In genomic region chr18:63205791-63206252, GRCh38 we compare ENCODE assay signal across 10 cellular contexts.
A peak's percentile ranks its signal among the peaks of the same experiment; 100 is the strongest.
DNase-seq lines count a peak whose midpoint lies in the region; ATAC-seq and TF ChIP-seq lines count a peak whose summit lies in the region.
"Had no signal": no experiment of that assay in that cellular context is flagged by ENCODE, and none has a peak within 500 bp of the region (broad histone marks: within the 10 kb centered on the region; RNA-seq: fewer than 3 reads in every experiment).

No MANE protein-coding gene starts in this region.

- peak; percentile 32 for ATAC-seq in HG03354 (IDR thresholded peaks at IDR 0.05; ENCODE audit: poor library complexity, severe bottlenecking, unreplicated experiment)
- ATAC-seq in activated CD8-positive, alpha-beta T cell treated with anti-CD3 and anti-CD28 coated beads, Interleukin-2, amount 10 ng/mL, durations not matched to agents 7 days and 5 days, result peak; percentile 56
- ATAC-seq in stimulated activated naive B cell treated with anti-CD40 and anti-IgM and Interleukin-4, amounts not matched to agents 10 μg/mL and 1 μg/mL and 100 μg/mL, for 72 hours (replicated peaks), result peak; percentile 33
- no peak for ATAC-seq in HG03175 (IDR thresholded peaks at IDR 0.05; ENCODE audit: unreplicated experiment)

- no peaks in the 10 kb centered on the region for H3K27me3 Mint-ChIP-seq in activated T-cell treated with anti-CD3 and anti-CD28 coated beads, Interleukin-2, amount 50 U/mL, for 24 hours
- no peaks in the 10 kb centered on the region for H3K27me3 Mint-ChIP-seq in activated CD8-positive, alpha-beta T cell treated with anti-CD3 and anti-CD28 coated beads, Interleukin-2, amount 10 ng/mL, durations not matched to agents 7 days and 5 days (ENCODE audit: low read depth)
- H3K27me3 Mint-ChIP-seq in stimulated activated naive B cell treated with anti-CD40 and anti-IgM and Interleukin-4, amounts not matched to agents 10 μg/mL and 1 μg/mL and 100 μg/mL, for 72 hours, result no peaks in the 10 kb centered on the region
- no peaks in the 10 kb centered on the region for H3K27me3 Mint-ChIP-seq in type B pancreatic cell

- H3K4me1 Mint-ChIP-seq in activated T-cell treated with anti-CD3 and anti-CD28 coated beads, Interleukin-2, amount 50 U/mL, for 24 hours (ENCODE audit: low read depth), result peaks cover 93% of the 10 kb centered on the region
- peaks cover 87% of the 10 kb centered on the region for H3K4me1 Mint-ChIP-seq in activated CD8-positive, alpha-beta T cell treated with anti-CD3 and anti-CD28 coated beads, Interleukin-2, amount 10 ng/mL, durations not matched to agents 7 days and 5 days (ENCODE audit: low read depth)
- peaks cover 54 to 67% of the 10 kb centered on the region in 2 donors for H3K4me1 Mint-ChIP-seq in stimulated activated naive B cell treated with anti-CD40 and anti-IgM and Interleukin-4, amounts not matched to agents 10 μg/mL and 1 μg/mL and 100 μg/mL, for 72 hours
- peaks cover 6% of the 10 kb centered on the region for H3K4me1 Mint-ChIP-seq in type B pancreatic cell (ENCODE audit: unreplicated experiment)

- no peak for TF ChIP-seq CTCF in type B pancreatic cell (conservative IDR thresholded peaks at IDR 0.05)

- no peaks in the 10 kb centered on the region for H3K9me3 Mint-ChIP-seq in activated T-cell treated with anti-CD3 and anti-CD28 coated beads, Interleukin-2, amount 50 U/mL, for 24 hours
- no peaks in the 10 kb centered on the region for H3K9me3 Mint-ChIP-seq in activated CD8-positive, alpha-beta T cell treated with anti-CD3 and anti-CD28 coated beads, Interleukin-2, amount 10 ng/mL, durations not matched to agents 7 days and 5 days (ENCODE audit: insufficient read depth)
- no peaks in the 10 kb centered on the region for H3K9me3 Mint-ChIP-seq in stimulated activated naive B cell treated with anti-CD40 and anti-IgM and Interleukin-4, amounts not matched to agents 10 μg/mL and 1 μg/mL and 100 μg/mL, for 72 hours
- H3K9me3 Mint-ChIP-seq in type B pancreatic cell, result no peaks in the 10 kb centered on the region

- no peak for DNase-seq in activated T-cell treated with anti-CD3 and anti-CD28 coated beads, Interleukin-2, amount 50 U/mL, for 24 hours
- DNase-seq in activated T-cell treated with anti-CD3 and anti-CD28 coated beads for 4 hours, result no peak
- peak; percentile 53 for DNase-seq in activated CD8-positive, alpha-beta T cell treated with anti-CD3 and anti-CD28 coated beads, Interleukin-2, amount 10 ng/mL, durations not matched to agents 7 days and 5 days
- DNase-seq in stimulated activated naive B cell treated with anti-CD40 and anti-IgM and Interleukin-4, amounts not matched to agents 10 μg/mL and 1 μg/mL and 100 μg/mL, for 72 hours, result no peak
- no peak for DNase-seq in stimulated activated CD4-positive, alpha-beta T cell treated with anti-CD3 and anti-CD28 coated beads, Interleukin-1b, Interleukin-23, amount 100 ng/mL, for 48 hours
- no peak for DNase-seq in type B pancreatic cell (ENCODE audit: extremely low spot score, unreplicated experiment)
- DNase-seq: mammary epithelial cell, NCI-H446 treated with DMSO at 0.1 percent for 48 hours had no signal

- H3K27ac Mint-ChIP-seq in activated T-cell treated with anti-CD3 and anti-CD28 coated beads, Interleukin-2, amount 50 U/mL, for 24 hours, result peak overlapping the region; percentile 94
- H3K27ac Mint-ChIP-seq in activated CD8-positive, alpha-beta T cell treated with anti-CD3 and anti-CD28 coated beads, Interleukin-2, amount 10 ng/mL, durations not matched to agents 7 days and 5 days, result peak overlapping the region; percentile 88
- peak overlapping the region; percentile 86 for H3K27ac Mint-ChIP-seq in stimulated activated naive B cell treated with anti-CD40 and anti-IgM and Interleukin-4, amounts not matched to agents 10 μg/mL and 1 μg/mL and 100 μg/mL, for 72 hours
- no peak overlapping the region for H3K27ac Mint-ChIP-seq in type B pancreatic cell

- H3K4me3 Mint-ChIP-seq in activated T-cell treated with anti-CD3 and anti-CD28 coated beads, Interleukin-2, amount 50 U/mL, for 24 hours, result peak overlapping the region; percentile 69
- H3K4me3 Mint-ChIP-seq in activated CD8-positive, alpha-beta T cell treated with anti-CD3 and anti-CD28 coated beads, Interleukin-2, amount 10 ng/mL, durations not matched to agents 7 days and 5 days, result peak overlapping the region; percentile 82
- H3K4me3 Mint-ChIP-seq in stimulated activated naive B cell treated with anti-CD40 and anti-IgM and Interleukin-4, amounts not matched to agents 10 μg/mL and 1 μg/mL and 100 μg/mL, for 72 hours, result peak overlapping the region; percentile 2 to 49
- H3K4me3 Mint-ChIP-seq in type B pancreatic cell, result no peak overlapping the region

- H3K36me3 Mint-ChIP-seq in activated T-cell treated with anti-CD3 and anti-CD28 coated beads, Interleukin-2, amount 50 U/mL, for 24 hours (ENCODE audit: low read depth), result peaks cover 51% of the 10 kb centered on the region
- H3K36me3 Mint-ChIP-seq in activated CD8-positive, alpha-beta T cell treated with anti-CD3 and anti-CD28 coated beads, Interleukin-2, amount 10 ng/mL, durations not matched to agents 7 days and 5 days (ENCODE audit: low read depth), result peaks cover 80% of the 10 kb centered on the region
- peaks cover 39 to 43% of the 10 kb centered on the region in 2 donors for H3K36me3 Mint-ChIP-seq in stimulated activated naive B cell treated with anti-CD40 and anti-IgM and Interleukin-4, amounts not matched to agents 10 μg/mL and 1 μg/mL and 100 μg/mL, for 72 hours
- H3K36me3 Mint-ChIP-seq in type B pancreatic cell, result no peaks in the 10 kb centered on the region

- CTCF ChIA-PET in activated CD8-positive, alpha-beta T cell treated with anti-CD3 and anti-CD28 coated beads, Interleukin-2, amount 10 ng/mL, durations not matched to agents 7 days and 5 days (lab: Charles Lee), result interaction anchor here (1.6 to 6.9 kb wide), 6 partner anchors 8 to 112 kb away, joined by 4 to 54 read pairs (median 20); partner anchors contain the start of gene BCL2

- POLR2A ChIA-PET in activated CD8-positive, alpha-beta T cell treated with anti-CD3 and anti-CD28 coated beads, Interleukin-2, amount 10 ng/mL, durations not matched to agents 7 days and 5 days (lab: Charles Lee), result interaction anchor here (0.7 to 13.5 kb wide), 10 partner anchors 8 to 113 kb away, joined by 3 to 205 read pairs (median 7); partner anchors contain the start of gene BCL2
